ENCODE assay signal across 19 cellular contexts in genomic region chr10:23419657-23420319, GRCh38. TPM values are rescaled to one million over a fixed set of nuclear protein-coding genes. Genes with fewer than 3 reads are reported as not detected.
A peak's percentile ranks its signal among the peaks of the same experiment; 100 is the strongest.
DNase-seq lines count a peak whose midpoint lies in the region; ATAC-seq and TF ChIP-seq lines count a peak whose summit lies in the region.
"Had no signal": no experiment of that assay in that cellular context is flagged by ENCODE, and none has a peak within 500 bp of the region (broad histone marks: within the 10 kb centered on the region; RNA-seq: fewer than 3 reads in every experiment).

No MANE protein-coding gene starts in this region.

- ATAC-seq in RWPE2 (ENCODE audit: low read depth) = peak; percentile 50; the same call in 2 of the 3 replicates
- ATAC-seq in foreskin keratinocyte = peak; percentile 21
- no peak for ATAC-seq in T-helper 17 cell
- ATAC-seq: A549 had no signal

- H3K9me3 ChIP-seq in HEK293 (ENCODE audit: control insufficient read depth, insufficient read depth, low read depth, low read length) (no peaks in the 10 kb centered on the region), RWPE2 (ENCODE audit: severe bottlenecking) (no peaks in the 10 kb centered on the region), T-helper 17 cell (ENCODE audit: control insufficient read depth, low read length, poor library complexity, severe bottlenecking) (no peaks in the 10 kb centered on the region)
- H3K9me3 ChIP-seq: A549, HAP-1 had no signal

- H3K27me3 ChIP-seq in RWPE2 (ENCODE audit: insufficient read depth, poor library complexity, severe bottlenecking) (no peaks in the 10 kb centered on the region), foreskin keratinocyte (no peaks in the 10 kb centered on the region)

- H3K4me1 ChIP-seq in HEK293 (ENCODE audit: control insufficient read depth, insufficient read depth, low read length) (peaks cover 6% of the 10 kb centered on the region), RWPE2 (ENCODE audit: insufficient read depth, poor library complexity, severe bottlenecking) (peaks cover 18% of the 10 kb centered on the region), foreskin keratinocyte (peaks cover 4% of the 10 kb centered on the region)
- H3K4me1 ChIP-seq: A549 had no signal

- no peak overlapping the region for H3K4me3 Mint-ChIP-seq in T-helper 17 cell
- H3K4me3 Mint-ChIP-seq: B cell, CD14-positive monocyte had no signal

- peaks cover 7% of the 10 kb centered on the region for H3K27me3 Mint-ChIP-seq in T-helper 17 cell
- H3K27me3 Mint-ChIP-seq: B cell had no signal

- POLR2A ChIA-PET in HEK293 (lab: Yijun Ruan, JAX) = no interaction called here

- TF ChIP-seq CTCF in HEK293 (tag by site-specific recombination; IDR thresholded peaks at IDR 0.05) (no peak), RWPE2 (IDR thresholded peaks at IDR 0.05; ENCODE audit: poor library complexity, severe bottlenecking) (no peak), foreskin keratinocyte (conservative IDR thresholded peaks at IDR 0.05) (no peak)

- H3K36me3 Mint-ChIP-seq in T-helper 17 cell (ENCODE audit: low read depth) = no peaks in the 10 kb centered on the region
- H3K36me3 Mint-ChIP-seq: CD14-positive monocyte had no signal

- CTCF ChIA-PET in HEK293 (lab: Yijun Ruan, JAX) = interaction anchor here (0.6 kb wide), 1 partner anchor 125 kb away, joined by 6 read pairs; no protein-coding TSS in a partner anchor

- H3K27ac ChIP-seq in HEK293 (ENCODE audit: extremely low read depth, low read depth, low read length) (no peak overlapping the region), RWPE2 (ENCODE audit: poor library complexity, severe bottlenecking) (no peak overlapping the region), foreskin keratinocyte (no peak overlapping the region)
- H3K27ac ChIP-seq: A549 had no signal

- no peaks in the 10 kb centered on the region for H3K36me3 ChIP-seq in HEK293 (ENCODE audit: control insufficient read depth in 2 of 2, insufficient read depth in 1 of 2, low read length in 2 of 2)
- no peaks in the 10 kb centered on the region for H3K36me3 ChIP-seq in RWPE2 (ENCODE audit: low read depth)
- H3K36me3 ChIP-seq: HAP-1 had no signal

- H3K4me1 Mint-ChIP-seq in T-helper 17 cell = peaks cover 3% of the 10 kb centered on the region

- no peak overlapping the region for H3K4me3 ChIP-seq in HEK293 (ENCODE audit: low read depth, low read length)
- no peak overlapping the region for H3K4me3 ChIP-seq in RWPE2 (ENCODE audit: severe bottlenecking)
- H3K4me3 ChIP-seq: A549, HAP-1 had no signal

- no peak overlapping the region for H3K27ac Mint-ChIP-seq in T-helper 17 cell
- H3K27ac Mint-ChIP-seq: B cell, CD14-positive monocyte had no signal

- peak; percentile 73 for DNase-seq in DMS53 (lab: John Stamatoyannopoulos, UW)
- DNase-seq in RWPE2 (ENCODE audit: low spot score) = no peak
- peak in 1 of 2 donors; percentile 66 for DNase-seq in foreskin keratinocyte
- DNase-seq in dermis blood vessel endothelial cell = no peak
- DNase-seq in effector CD8-positive, alpha-beta T cell (lab: John Stamatoyannopoulos, UW) = no peak
- no peak for DNase-seq in T-helper 17 cell
- DNase-seq in SW 1271 (lab: John Stamatoyannopoulos, UW) = no peak
- DNase-seq: DMS79, KBM-7, NCI-H1092 treated with DMSO at 0.1 percent for 48 hours, NCI-H1694 treated with DMSO at 0.1 percent for 48 hours, NCI-H69, OCI-M1, SHP77 had no signal

TF ChIP-seq in HEK293, 187 proteins besides CTCF, POLR2A, EP300 and RAD21 (continues in another document):
- TF ChIP-seq ZFP69B (tag by site-specific recombination; IDR thresholded peaks at IDR 0.05) = peak; percentile 32; the same call in 1 of the 2 replicates
- TF ChIP-seq ZNF629 (tag by site-specific recombination; IDR thresholded peaks at IDR 0.05) = peak; percentile 65; the same call in 1 of the 2 replicates
- no peak for TF ChIP-seq ZNF423 (tag by site-specific recombination; IDR thresholded peaks at IDR 0.05)
- no peak for TF ChIP-seq ZNF112 (tag by site-specific recombination; IDR thresholded peaks at IDR 0.05)
- TF ChIP-seq ZNF146 (tag by site-specific recombination; IDR thresholded peaks at IDR 0.05) = peak; percentile 8; the same call in 1 of the 2 replicates
- no peak for TF ChIP-seq ZNF169 (tag by site-specific recombination; IDR thresholded peaks at IDR 0.05)
- 0 out of 2 replicates have a peak, but pooled peaks have one; percentile 20 for TF ChIP-seq ZNF362 (tag by site-specific recombination; IDR thresholded peaks at IDR 0.05)
- TF ChIP-seq ZNF555 (tag by site-specific recombination; conservative IDR thresholded peaks at IDR 0.05) = no peak
- TF ChIP-seq GLI2 (tag by site-specific recombination; IDR thresholded peaks at IDR 0.05; ENCODE audit: borderline replicate concordance, low read depth) = 0 out of 2 replicates have a peak, but pooled peaks have one; percentile 24
- TF ChIP-seq ZNF214 (tag by site-specific recombination; IDR thresholded peaks at IDR 0.05; ENCODE audit: borderline replicate concordance) = no peak
- peak; percentile 95 for TF ChIP-seq SP7 (tag by site-specific recombination; IDR thresholded peaks at IDR 0.05)
- peak; percentile 16; the same call in 1 of the 2 replicates for TF ChIP-seq ZNF398 (tag by site-specific recombination; IDR thresholded peaks at IDR 0.05)
- TF ChIP-seq ZNF391 (tag by site-specific recombination; IDR thresholded peaks at IDR 0.05; ENCODE audit: borderline replicate concordance, low read depth) = peak; percentile 87; the same call in 1 of the 2 replicates
- peak; percentile 92 for TF ChIP-seq PRDM6 (tag by site-specific recombination; IDR thresholded peaks at IDR 0.05)
- peak; percentile 77 for TF ChIP-seq ZNF366 (tag by site-specific recombination; conservative IDR thresholded peaks at IDR 0.05)
- TF ChIP-seq ZXDB (tag by site-specific recombination; IDR thresholded peaks at IDR 0.05) = 0 out of 2 replicates have a peak, but pooled peaks have one; percentile 19
- TF ChIP-seq ZNF664 (tag by site-specific recombination; IDR thresholded peaks at IDR 0.05) = no peak
- no peak for TF ChIP-seq ZNF843 (tag by site-specific recombination; IDR thresholded peaks at IDR 0.05)
- peak; percentile 69; the same call in 1 of the 2 replicates for TF ChIP-seq OSR2 (tag by site-specific recombination; IDR thresholded peaks at IDR 0.05)
- TF ChIP-seq ZNF266 (tag by site-specific recombination; IDR thresholded peaks at IDR 0.05; ENCODE audit: low read depth) = no peak
- TF ChIP-seq INSM2 (tag by site-specific recombination; IDR thresholded peaks at IDR 0.05) = 0 out of 2 replicates have a peak, but pooled peaks have one; percentile 17
- peak; percentile 85 for TF ChIP-seq ZEB2 (tag by site-specific recombination; IDR thresholded peaks at IDR 0.05)
- TF ChIP-seq ZNF311 (tag by site-specific recombination; IDR thresholded peaks at IDR 0.05; ENCODE audit: borderline replicate concordance) = no peak

RNA-seq across cellular contexts. Expression of gene OTUD1, which starts 19.1 kb away (rescaled TPM):
- total RNA-seq in foreskin keratinocyte (5.5 and 7.6 TPM in 2 replicates), dermis blood vessel endothelial cell (8.4 and 9.9 TPM in 2 replicates), T-helper 17 cell (10 to 100 TPM; 59.4 to 63.7 TPM)
- 3.0 and 4.5 TPM in 2 replicates for polyA plus RNA-seq in foreskin keratinocyte
